Comparison of ENCODE assay signal across 8 cellular contexts in genomic region chr16:23435500-23435899, GRCh38. TPM values are rescaled to one million over a fixed set of nuclear protein-coding genes. Genes with fewer than 3 reads are reported as not detected.
DNase-seq lines count a peak whose midpoint lies in the region; ATAC-seq, FAIRE-seq and TF ChIP-seq lines count a peak whose summit lies in the region.

No MANE protein-coding gene starts in this region.

- POLR2A ChIA-PET in CD8-positive, alpha-beta memory T cell (lab: Charles Lee) = no interaction called here
- POLR2A ChIA-PET in endothelial cell of umbilical vein (lab: Charles Lee) = interaction anchor here (0.6 to 1.5 kb wide), 2 partner anchors 12 to 500 kb away, joined by 3 to 4 read pairs; no protein-coding TSS in a partner anchor

- TF ChIP-seq CTCF in endothelial cell of umbilical vein (IDR thresholded peaks at IDR 0.05; ENCODE audit: extremely low read depth in 1 of 2, insufficient read depth in 1 of 2, low read depth in 1 of 2, low read length in 2 of 2) = peak; percentile 89 to 96

- peaks cover 20% of the 10 kb centered on the region for H3K36me3 ChIP-seq in CD8-positive, alpha-beta memory T cell (ENCODE audit: insufficient read depth, low read length)
- peaks cover 8 to 10% of the 10 kb centered on the region in 2 experiments for H3K36me3 ChIP-seq in endothelial cell of umbilical vein (ENCODE audit: control insufficient read depth in 2 of 2, extremely low read depth in 1 of 2, insufficient read depth in 2 of 2, low read length in 2 of 2)

- H3K27ac ChIP-seq in CD8-positive, alpha-beta memory T cell (ENCODE audit: low read depth, low read length) = no peak overlapping the region
- H3K27ac ChIP-seq in endothelial cell of umbilical vein (ENCODE audit: insufficient read depth, low read depth, low read length) = no peak overlapping the region

- H3K9me1 ChIP-seq in endothelial cell of umbilical vein (replicated peaks; ENCODE audit: control insufficient read depth, extremely low read depth, insufficient read depth, low read length) = no peaks in the 10 kb centered on the region

- no peak overlapping the region for H3K4me3 ChIP-seq in CD8-positive, alpha-beta memory T cell (ENCODE audit: low read length)
- no peak overlapping the region for H3K4me3 ChIP-seq in endothelial cell of umbilical vein (replicated peaks in 1 of 3; ENCODE audit: insufficient read depth in 1 of 3, low read depth in 1 of 3, low read length in 3 of 3)

- peak; percentile 40 to 67 (median 45) for DNase-seq in CD8-positive, alpha-beta memory T cell
- DNase-seq in NOMO-1 treated with dmso at 0.1 percent for 144 hours (lab: John Stamatoyannopoulos, UW; ENCODE audit: unreplicated experiment) = peak; percentile 84
- peak; percentile 77 for DNase-seq in activated CD8-positive, alpha-beta memory T cell treated with anti-CD3 and anti-CD28 coated beads for 24 hours
- DNase-seq in endothelial cell of umbilical vein (ENCODE audit: low read depth, low spot score) = peak; percentile 81
- DNase-seq in naive B cell = peak; percentile 44
- peak; percentile 44 for DNase-seq in stimulated activated naive B cell treated with anti-CD40 and anti-IgM and Interleukin-4, amounts not matched to agents 10 μg/mL and 1 μg/mL and 100 μg/mL, for 72 hours
- DNase-seq in OCI-M2 (lab: John Stamatoyannopoulos, UW; ENCODE audit: unreplicated experiment) = no peak

- no TSS peak for BruUV-seq in endothelial cell of umbilical vein (replicated peaks; lab: Mats Ljungman, UMichigan)

- peaks cover 3 to 10% (median 10%) of the 10 kb centered on the region in 3 donors for H3K4me1 Mint-ChIP-seq in CD8-positive, alpha-beta memory T cell
- peaks cover 0 to 6% (median 0%) of the 10 kb centered on the region in 3 donors for H3K4me1 Mint-ChIP-seq in naive B cell
- no peaks in the 10 kb centered on the region for H3K4me1 Mint-ChIP-seq in stimulated activated naive B cell treated with anti-CD40 and anti-IgM and Interleukin-4, amounts not matched to agents 10 μg/mL and 1 μg/mL and 100 μg/mL, for 72 hours

- no peak overlapping the region for H3K9ac ChIP-seq in endothelial cell of umbilical vein (replicated peaks; ENCODE audit: extremely low read depth, insufficient read depth, low read length)

- peaks cover 0 to 69% (median 18%) of the 10 kb centered on the region in 3 donors for H3K36me3 Mint-ChIP-seq in CD8-positive, alpha-beta memory T cell
- peaks cover 4 to 8% of the 10 kb centered on the region in 2 donors for H3K36me3 Mint-ChIP-seq in naive B cell
- peaks cover 42 to 48% of the 10 kb centered on the region in 2 donors for H3K36me3 Mint-ChIP-seq in stimulated activated naive B cell treated with anti-CD40 and anti-IgM and Interleukin-4, amounts not matched to agents 10 μg/mL and 1 μg/mL and 100 μg/mL, for 72 hours

- H3K9me3 ChIP-seq in CD8-positive, alpha-beta memory T cell (ENCODE audit: low read length) = no peaks in the 10 kb centered on the region
- no peaks in the 10 kb centered on the region for H3K9me3 ChIP-seq in endothelial cell of umbilical vein (replicated peaks; ENCODE audit: control insufficient read depth, insufficient read depth, low read length)

- no peaks in the 10 kb centered on the region for H4K20me1 ChIP-seq in endothelial cell of umbilical vein (replicated peaks; ENCODE audit: control insufficient read depth, extremely low read depth, insufficient read depth, low read length)

- no peak for TF ChIP-seq POLR2A in endothelial cell of umbilical vein (IDR thresholded peaks at IDR 0.05; ENCODE audit: low read depth, low read length)

- H3K4me1 ChIP-seq in CD8-positive, alpha-beta memory T cell (ENCODE audit: insufficient read depth, low read length) = no peaks in the 10 kb centered on the region
- no peaks in the 10 kb centered on the region for H3K4me1 ChIP-seq in endothelial cell of umbilical vein (ENCODE audit: control insufficient read depth, extremely low read depth, insufficient read depth, low read length)

- FAIRE-seq in endothelial cell of umbilical vein (lab: Jason Lieb, UNC) = peak; percentile 62

- dilution Hi-C loops in endothelial cell of umbilical vein (cut with MboI; ENCODE audit: extremely low pct_ligation_motif_present, low sequenced_read_pairs) = no loop called here

- H3K4me2 ChIP-seq in endothelial cell of umbilical vein (ENCODE audit: insufficient read depth, low read length) = no peak overlapping the region

- H3K9me3 Mint-ChIP-seq in CD8-positive, alpha-beta memory T cell = no peaks in the 10 kb centered on the region
- no peaks in the 10 kb centered on the region for H3K9me3 Mint-ChIP-seq in naive B cell
- H3K9me3 Mint-ChIP-seq in stimulated activated naive B cell treated with anti-CD40 and anti-IgM and Interleukin-4, amounts not matched to agents 10 μg/mL and 1 μg/mL and 100 μg/mL, for 72 hours = no peaks in the 10 kb centered on the region

- intact Hi-C loops in endothelial cell of umbilical vein (cut with micrococcal nuclease) = loop anchor here (2.0 kb wide), 2 partner anchors 139 to 375 kb away; no protein-coding TSS in a partner anchor

- no peaks in the 10 kb centered on the region for H3K27me3 Mint-ChIP-seq in CD8-positive, alpha-beta memory T cell
- no peaks in the 10 kb centered on the region for H3K27me3 Mint-ChIP-seq in naive B cell
- no peaks in the 10 kb centered on the region for H3K27me3 Mint-ChIP-seq in stimulated activated naive B cell treated with anti-CD40 and anti-IgM and Interleukin-4, amounts not matched to agents 10 μg/mL and 1 μg/mL and 100 μg/mL, for 72 hours

- H2AFZ ChIP-seq in endothelial cell of umbilical vein (ENCODE audit: low read depth, low read length) = no peak overlapping the region

- ATAC-seq in HG03521 (IDR thresholded peaks at IDR 0.05; ENCODE audit: unreplicated experiment) (peak; percentile 54), naive B cell (ENCODE audit: low read depth in 2 of 2) (peak; percentile 84 to 87)
- peak; percentile 84 to 97 for ATAC-seq in stimulated activated naive B cell treated with anti-CD40 and anti-IgM and Interleukin-4, amounts not matched to agents 10 μg/mL and 1 μg/mL and 100 μg/mL, for 72 hours (replicated peaks)

- no peak overlapping the region for H3K4me3 Mint-ChIP-seq in CD8-positive, alpha-beta memory T cell
- no peak overlapping the region for H3K4me3 Mint-ChIP-seq in naive B cell
- H3K4me3 Mint-ChIP-seq in stimulated activated naive B cell treated with anti-CD40 and anti-IgM and Interleukin-4, amounts not matched to agents 10 μg/mL and 1 μg/mL and 100 μg/mL, for 72 hours = no peak overlapping the region

- H3K27me3 ChIP-seq in CD8-positive, alpha-beta memory T cell (ENCODE audit: insufficient read depth, low read length, poor library complexity, severe bottlenecking) = no peaks in the 10 kb centered on the region
- H3K27me3 ChIP-seq in endothelial cell of umbilical vein (ENCODE audit: control insufficient read depth in 2 of 2, insufficient read depth in 2 of 2, low read length in 2 of 2) = no peaks in the 10 kb centered on the region

- no peaks in the 10 kb centered on the region for H3K79me2 ChIP-seq in endothelial cell of umbilical vein (ENCODE audit: control insufficient read depth, insufficient read depth, low read length)

- CTCF ChIA-PET in CD8-positive, alpha-beta memory T cell (lab: Charles Lee) = interaction anchor here (0.6 to 2.8 kb wide), 24 partner anchors 9 to 1069 kb away, joined by 3 to 17 read pairs (median 4); partner anchors contain the start of genes COG7 and NDUFAB1
- CTCF ChIA-PET in endothelial cell of umbilical vein (lab: Charles Lee) = interaction anchor here (0.6 to 7.3 kb wide), 90 partner anchors 10 to 618 kb away, joined by 3 to 371 read pairs (median 5); partner anchors contain the start of genes COG7, GGA2, SCNN1G and UBFD1

- H3K27ac Mint-ChIP-seq in CD8-positive, alpha-beta memory T cell = peak overlapping the region in 2 of 8 donors; percentile 6 to 78
- H3K27ac Mint-ChIP-seq in naive B cell = peak overlapping the region in 2 of 6 donors; percentile 32 to 44
- H3K27ac Mint-ChIP-seq in stimulated activated naive B cell treated with anti-CD40 and anti-IgM and Interleukin-4, amounts not matched to agents 10 μg/mL and 1 μg/mL and 100 μg/mL, for 72 hours = no peak overlapping the region

TF ChIP-seq in endothelial cell of umbilical vein, 7 proteins besides CTCF, POLR2A, EP300 and RAD21:
- TF ChIP-seq EZH2 (IDR thresholded peaks at IDR 0.05; ENCODE audit: borderline replicate concordance, low read depth, low read length, severe bottlenecking) = no peak
- no peak for TF ChIP-seq MYC (IDR thresholded peaks at IDR 0.05; ENCODE audit: low read depth, low read length)
- no peak for TF ChIP-seq GATA2 (IDR thresholded peaks at IDR 0.05; ENCODE audit: insufficient read depth, insufficient read length, low read depth, low read length)
- TF ChIP-seq JUN (IDR thresholded peaks at IDR 0.05; ENCODE audit: borderline replicate concordance, insufficient read depth, insufficient read length, low read depth) = no peak
- no peak for TF ChIP-seq MAX (IDR thresholded peaks at IDR 0.05; ENCODE audit: insufficient read depth, insufficient read length)
- TF ChIP-seq FOS (IDR thresholded peaks at IDR 0.05; ENCODE audit: borderline replicate concordance, insufficient read depth, low read length) = no peak
- TF ChIP-seq POLR2AphosphoS5 (IDR thresholded peaks at IDR 0.05; ENCODE audit: insufficient read depth, low read depth, low read length) = no peak
TF ChIP-seq in endothelial cell of umbilical vein: peak in this region for 0.

RNA-seq across cellular contexts. Expression of gene COG7, which starts 17.5 kb away (rescaled TPM):
- 10 to 100 TPM; 15.8 to 17.9 TPM for total RNA-seq in CD8-positive, alpha-beta memory T cell
- 13.9 TPM for polyA plus RNA-seq in CD8-positive, alpha-beta memory T cell
- 20.7 and 24.1 TPM in 2 replicates for total RNA-seq in endothelial cell of umbilical vein
- polyA plus RNA-seq in endothelial cell of umbilical vein = 42.0 and 52.4 TPM in 2 replicates
- 23.1 and 25.9 TPM in 2 replicates for polyA plus RNA-seq in endothelial cell of umbilical vein (2011; cell fraction: cytosol; rRNA removed)
- polyA plus RNA-seq in endothelial cell of umbilical vein (2011; cell fraction: nucleus; rRNA removed) = 53.7 and 64.6 TPM in 2 replicates
- polyA plus RNA-seq in endothelial cell of umbilical vein (2012) = 13.9 and 16.9 TPM in 2 replicates
- polyA minus RNA-seq in endothelial cell of umbilical vein = 37.1 and 37.8 TPM in 2 replicates
- polyA minus RNA-seq in endothelial cell of umbilical vein (2011; cell fraction: cytosol; rRNA and poly(A)+ RNA removed) = 12.0 TPM
- 33.8 and 40.0 TPM in 2 replicates for polyA minus RNA-seq in endothelial cell of umbilical vein (2011; cell fraction: nucleus; rRNA and poly(A)+ RNA removed)
- 10 to 100 TPM in 1 of 6 donors, 1 to 10 TPM in 5; 5.8 to 19.3 (median 8.8) TPM for polyA plus RNA-seq in naive B cell (ENCODE audit: low read depth in 6 of 6)
